ENCODE assay signal across 8 cellular contexts in genomic region chr4:174631901-174632758, GRCh38.
DNase-seq lines count a peak whose midpoint lies in the region; ATAC-seq and TF ChIP-seq lines count a peak whose summit lies in the region.

No MANE protein-coding gene starts in this region.

- H3K27me3 ChIP-seq in ACC112 (ENCODE audit: insufficient read depth, low read length): no peaks in the 10 kb centered on the region
- H3K27me3 ChIP-seq in breast epithelium: no peaks in the 10 kb centered on the region
- H3K27me3 ChIP-seq in right lobe of liver: no peaks in the 10 kb centered on the region

- H3K79me2 ChIP-seq in ACC112 (ENCODE audit: control insufficient read depth, insufficient read depth, low read length, unreplicated experiment): no peaks in the 10 kb centered on the region

- intact Hi-C loops in breast epithelium (cut with DNase I; ENCODE audit: low total_unique reads): no loop called here
- intact Hi-C loops in right lobe of liver (cut with DNase I): loop anchor here in 1 of 2 donors (10.0 kb wide), 1 partner anchor 267 kb away; no protein-coding TSS in a partner anchor

- TF ChIP-seq CTCF in GM12865 (IDR thresholded peaks at IDR 0.05; ENCODE audit: insufficient read depth, low read depth, low read length, missing control alignments): peak; percentile 59
- peak in 2 of 3 donors; percentile 32 to 44 for TF ChIP-seq CTCF in breast epithelium (IDR thresholded peaks at IDR 0.05)
- TF ChIP-seq CTCF in right lobe of liver (IDR thresholded peaks at IDR 0.05): peak; percentile 71 to 87 (median 80)

- DNase-seq in GM12865 (ENCODE audit: low read depth) (peak; percentile 57), NCI-H2227 treated with DMSO at 0.1 percent for 48 hours (lab: John Stamatoyannopoulos, UW) (peak; percentile 10), breast epithelium (ENCODE audit: low spot score in 2 of 2) (no peak), right lobe of liver (no peak), OCI-M2 (lab: John Stamatoyannopoulos, UW; ENCODE audit: unreplicated experiment) (no peak)

- peak overlapping the region; percentile 15; the same call in 1 of the 2 replicates for H3K4me3 ChIP-seq in ACC112 (ENCODE audit: low read depth, low read length)
- H3K4me3 ChIP-seq in GM12865 (ENCODE audit: low read depth, low read length): no peak overlapping the region
- no peak overlapping the region for H3K4me3 ChIP-seq in breast epithelium
- no peak overlapping the region for H3K4me3 ChIP-seq in right lobe of liver

- TF ChIP-seq POLR2A in breast epithelium (IDR thresholded peaks at IDR 0.05) (no peak), right lobe of liver (IDR thresholded peaks at IDR 0.05) (no peak)

- H3K9me3 ChIP-seq in breast epithelium (no peaks in the 10 kb centered on the region), right lobe of liver (no peaks in the 10 kb centered on the region)

- WGBS in right lobe of liver (ENCODE audit: insufficient coverage, low coverage, low lambda C conversion rate, missing lambda C conversion rate): 19% methylated on average over 2 of the region's 2 CpGs

- peaks cover 11% of the 10 kb centered on the region for H3K4me1 ChIP-seq in ACC112 (ENCODE audit: control insufficient read depth, insufficient read depth, low read length, unreplicated experiment)
- H3K4me1 ChIP-seq in breast epithelium: no peaks in the 10 kb centered on the region
- H3K4me1 ChIP-seq in right lobe of liver: no peaks in the 10 kb centered on the region

- H3K27ac ChIP-seq in ACC112 (ENCODE audit: low read depth, low read length) (no peak overlapping the region), breast epithelium (no peak overlapping the region), right lobe of liver (no peak overlapping the region)

- H3K36me3 ChIP-seq in ACC112 (ENCODE audit: insufficient read depth, low read length): no peaks in the 10 kb centered on the region
- no peaks in the 10 kb centered on the region for H3K36me3 ChIP-seq in breast epithelium
- H3K36me3 ChIP-seq in right lobe of liver: no peaks in the 10 kb centered on the region

- H2AFZ ChIP-seq in ACC112 (ENCODE audit: low read length, unreplicated experiment): peak overlapping the region; percentile 64

- ATAC-seq in HG02852 (IDR thresholded peaks at IDR 0.05; ENCODE audit: unreplicated experiment): peak; percentile 74
- peak; percentile 69 to 82 (median 79) for ATAC-seq in right lobe of liver
- no peak for ATAC-seq in HG02571 (IDR thresholded peaks at IDR 0.05; ENCODE audit: unreplicated experiment)

Comparison
In these comparisons a context has a peak if more than half of its experiments do, and no peak if none do; other contexts are left out.
1. DNase-seq: peak in GM12865 (single experiment) and NCI-H2227 treated with DMSO at 0.1 percent for 48 hours (single experiment); none in breast epithelium (0 of 2), right lobe of liver (0 of 3) and OCI-M2 (single experiment).
2. Peak in every context shown above with its lines, with median percentiles within 50 percentile points of each other: CTCF ChIP-seq.